In the genomic region with DNA sequence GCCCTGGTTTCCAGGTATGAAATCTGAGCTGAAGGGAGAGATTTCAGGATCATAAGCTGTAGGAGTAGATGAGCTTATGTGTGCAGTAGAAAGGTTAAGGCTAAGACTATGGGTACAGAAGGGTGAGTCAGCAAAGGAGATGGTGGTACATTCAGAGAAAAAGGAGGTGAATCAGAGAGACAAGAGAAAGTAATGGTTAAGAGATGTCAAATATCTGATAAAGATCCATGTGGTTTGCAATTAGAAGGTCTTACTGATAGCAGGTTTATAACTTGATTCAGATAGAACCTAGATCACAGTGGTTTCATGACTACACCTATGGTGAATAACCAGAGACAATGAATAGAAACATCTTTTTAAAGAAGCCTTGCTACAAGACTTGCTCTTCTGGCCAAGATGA, we compare ENCODE assay signal across 25 cellular contexts. TPM values are rescaled to one million over a fixed set of nuclear protein-coding genes. Genes with fewer than 3 reads are reported as not detected.
"Had no signal": no experiment of that assay in that cellular context is flagged by ENCODE, and none has a peak within 500 bp of the region (broad histone marks: within the 10 kb centered on the region; RNA-seq: fewer than 3 reads in every experiment).

No MANE protein-coding gene starts in this region.

- DNase-seq: effector CD8-positive, alpha-beta T cell; heart left ventricle; hippocampal formation; left colon; left ventricle myocardium superior; mesenchymal stem cell; midbrain; nucleus accumbens; ovary; small intestine; stimulated activated CD4-positive, alpha-beta T cell treated with anti-CD3 and anti-CD28 coated beads, Interleukin-12 subunit alpha, Interleukin-12 subunit beta, amount 100 ng/mL, for 4 hours; stimulated activated naive CD4-positive, alpha-beta T cell treated with Interleukin-2 at 50 U/mL for 16 hours; tibial artery; upper lobe of left lung; uterus had no signal

- H3K27ac Mint-ChIP-seq: natural killer cell treated with Interleukin-12 subunit alpha and Interleukin-12 subunit beta and Interleukin-15 and Interleukin-18, amount 100 ng/mL, for 72 hours; neural progenitor cell had no signal

- H3K27me3 ChIP-seq: ovary had no signal

- ATAC-seq: esophagus mucosa; heart left ventricle; left colon; left ventricle myocardium superior; natural killer cell treated with Interleukin-12 subunit alpha and Interleukin-12 subunit beta and Interleukin-15 and Interleukin-18, amount 100 ng/mL, for 72 hours had no signal

- H3K36me3 Mint-ChIP-seq: natural killer cell treated with Interleukin-12 subunit alpha and Interleukin-12 subunit beta and Interleukin-15 and Interleukin-18, amount 100 ng/mL, for 72 hours; neural progenitor cell had no signal

- H3K4me3 ChIP-seq: heart left ventricle, lung, neural progenitor cell, ovary, right atrium auricular region, tibial artery, upper lobe of left lung, uterus had no signal

- H3K4me3 Mint-ChIP-seq: natural killer cell treated with Interleukin-12 subunit alpha and Interleukin-12 subunit beta and Interleukin-15 and Interleukin-18, amount 100 ng/mL, for 72 hours; neural progenitor cell had no signal

- H3K27ac ChIP-seq: heart left ventricle, neural progenitor cell, ovary, right atrium auricular region, tibial artery, upper lobe of left lung, uterus had no signal

- H3K4me1 Mint-ChIP-seq: neural progenitor cell had no signal

- H3K9me3 ChIP-seq: heart left ventricle, ovary, right atrium auricular region, tibial artery, upper lobe of left lung, uterus had no signal

- H3K4me1 ChIP-seq: neural progenitor cell, uterus had no signal

- H3K9me3 Mint-ChIP-seq: natural killer cell treated with Interleukin-12 subunit alpha and Interleukin-12 subunit beta and Interleukin-15 and Interleukin-18, amount 100 ng/mL, for 72 hours had no signal

RNA-seq across cellular contexts. Expression of a gene that starts 4.5 kb away (rescaled TPM):
- total RNA-seq: dermis microvascular lymphatic vessel endothelial cell; esophagus mucosa; fibroblast of lung; glomerular endothelial cell; heart left ventricle; kidney epithelial cell; left ventricle myocardium superior; lung; natural killer cell treated with Interleukin-12 subunit alpha and Interleukin-12 subunit beta and Interleukin-15 and Interleukin-18, amount 100 ng/mL, for 72 hours; posterior vena cava had no signal
- polyA plus RNA-seq: fibroblast of lung, lung, ovary had no signal
